In genomic region chr6:14638562-14638931, GRCh38 we compare ENCODE assay signal across 12 cellular contexts.
DNase-seq lines count a peak whose midpoint lies in the region; ATAC-seq and TF ChIP-seq lines count a peak whose summit lies in the region.
"Had no signal": no experiment of that assay in that cellular context is flagged by ENCODE, and none has a peak within 500 bp of the region (broad histone marks: within the 10 kb centered on the region; RNA-seq: fewer than 3 reads in every experiment).

No MANE protein-coding gene starts in this region.

- no peaks in the 10 kb centered on the region for H3K9me3 Mint-ChIP-seq in dendritic cell treated with granulocyte-macrophage colony-stimulating factor and Interleukin-4, amounts not matched to agents 40 ng/mL and 50 ng/mL, for 4 days
- no peaks in the 10 kb centered on the region for H3K9me3 Mint-ChIP-seq in activated T-cell treated with anti-CD3 and anti-CD28 coated beads, Interleukin-2, amount 50 U/mL, for 72 hours
- H3K9me3 Mint-ChIP-seq: CD4-positive, alpha-beta T cell had no signal

- H4K20me1 ChIP-seq in osteoblast (ENCODE audit: insufficient read depth, low read length), result no peaks in the 10 kb centered on the region

- no peak for TF ChIP-seq CTCF in osteoblast (IDR thresholded peaks at IDR 0.05; ENCODE audit: extremely low read depth, low read depth, low read length)
- no peak for TF ChIP-seq CTCF in tibial nerve (IDR thresholded peaks at IDR 0.05)

- peak; percentile 37 for DNase-seq in CD1c-positive myeloid dendritic cell (ENCODE audit: extremely low spot score)
- DNase-seq in MV-4-11 (lab: John Stamatoyannopoulos, UW), result peak; percentile 57
- no peak for DNase-seq in osteoblast (ENCODE audit: insufficient read length, low spot score, missing footprints)
- no peak for DNase-seq in NCI-H1930 (lab: John Stamatoyannopoulos, UW)
- no peak for DNase-seq in tibial nerve (ENCODE audit: low spot score in 2 of 2)
- DNase-seq in activated T-cell treated with anti-CD3 and anti-CD28 coated beads, Interleukin-2, amount 50 U/mL, for 72 hours, result no peak
- DNase-seq: activated CD4-positive, alpha-beta T cell treated with anti-CD3 and anti-CD28 coated beads for 4 hours; CD4-positive, alpha-beta T cell; kidney glomerular epithelial cell; SHP77 had no signal

- no peaks in the 10 kb centered on the region for H3K79me2 ChIP-seq in osteoblast (ENCODE audit: insufficient read depth, low read length)

- H3K36me3 Mint-ChIP-seq in dendritic cell treated with granulocyte-macrophage colony-stimulating factor and Interleukin-4, amounts not matched to agents 40 ng/mL and 50 ng/mL, for 4 days (ENCODE audit: low read depth), result no peaks in the 10 kb centered on the region
- H3K36me3 Mint-ChIP-seq in activated T-cell treated with anti-CD3 and anti-CD28 coated beads, Interleukin-2, amount 50 U/mL, for 72 hours (ENCODE audit: insufficient read depth in 2 of 2), result peaks cover 0 to 2% of the 10 kb centered on the region in 2 donors

- TF ChIP-seq POLR2A in tibial nerve (IDR thresholded peaks at IDR 0.05), result no peak

- H3K36me3 ChIP-seq in osteoblast (ENCODE audit: insufficient read depth, low read length) (no peaks in the 10 kb centered on the region), tibial nerve (no peaks in the 10 kb centered on the region)

- TF ChIP-seq EP300 in tibial nerve (IDR thresholded peaks at IDR 0.05), result no peak

- H3K4me1 Mint-ChIP-seq in dendritic cell treated with granulocyte-macrophage colony-stimulating factor and Interleukin-4, amounts not matched to agents 40 ng/mL and 50 ng/mL, for 4 days (ENCODE audit: low read depth), result peaks cover 53% of the 10 kb centered on the region
- H3K4me1 Mint-ChIP-seq in activated T-cell treated with anti-CD3 and anti-CD28 coated beads, Interleukin-2, amount 50 U/mL, for 72 hours (ENCODE audit: low read depth), result peaks cover 81% of the 10 kb centered on the region

- peak overlapping the region; percentile 60 for H3K4me3 ChIP-seq in osteoblast (ENCODE audit: insufficient read depth, low read length)
- H3K4me3 ChIP-seq in tibial nerve, result peak overlapping the region in 2 of 4 donors; percentile 17 to 30

- peaks cover 8% of the 10 kb centered on the region for H3K4me1 ChIP-seq in osteoblast (ENCODE audit: insufficient read depth, low read length)
- peaks cover 0 to 27% (median 16%) of the 10 kb centered on the region in 4 donors for H3K4me1 ChIP-seq in tibial nerve

- H3K27ac ChIP-seq in osteoblast (ENCODE audit: low read depth, low read length) (no peak overlapping the region), tibial nerve (peak overlapping the region in 1 of 4 donors; percentile 69)

- H3K4me2 ChIP-seq in osteoblast (ENCODE audit: insufficient read depth, low read length), result peak overlapping the region; percentile 83

- peaks cover under 1% of the 10 kb centered on the region for H3K27me3 ChIP-seq in osteoblast (ENCODE audit: insufficient read depth, low read length)
- no peaks in the 10 kb centered on the region for H3K27me3 ChIP-seq in tibial nerve

- H2AFZ ChIP-seq in osteoblast (ENCODE audit: low read length), result peak overlapping the region; percentile 87

- WGBS in tibial nerve, 2 donors, result 32% methylated on average over 3 of the region's 3 CpGs

- H3K27me3 Mint-ChIP-seq in dendritic cell treated with granulocyte-macrophage colony-stimulating factor and Interleukin-4, amounts not matched to agents 40 ng/mL and 50 ng/mL, for 4 days, result peaks cover 6% of the 10 kb centered on the region
- peaks cover 7% of the 10 kb centered on the region for H3K27me3 Mint-ChIP-seq in activated T-cell treated with anti-CD3 and anti-CD28 coated beads, Interleukin-2, amount 50 U/mL, for 72 hours (ENCODE audit: low read depth)
- H3K27me3 Mint-ChIP-seq: CD4-positive, alpha-beta T cell had no signal

- peak overlapping the region; percentile 82 for H3K27ac Mint-ChIP-seq in dendritic cell treated with granulocyte-macrophage colony-stimulating factor and Interleukin-4, amounts not matched to agents 40 ng/mL and 50 ng/mL, for 4 days
- no peak overlapping the region for H3K27ac Mint-ChIP-seq in activated T-cell treated with anti-CD3 and anti-CD28 coated beads, Interleukin-2, amount 50 U/mL, for 72 hours
- H3K27ac Mint-ChIP-seq: CD4-positive, alpha-beta T cell had no signal

- intact Hi-C loops in dendritic cell treated with granulocyte-macrophage colony-stimulating factor and Interleukin-4, amounts not matched to agents 40 ng/mL and 50 ng/mL, for 4 days (cut with micrococcal nuclease), result no loop called here

- no peak for ATAC-seq in activated T-cell treated with anti-CD3 and anti-CD28 coated beads, Interleukin-2, amount 50 U/mL, for 72 hours (replicated peaks in 1 of 2)
- no peak for ATAC-seq in HG03439 (IDR thresholded peaks at IDR 0.05; ENCODE audit: unreplicated experiment)

- peak overlapping the region; percentile 77 for H3K4me3 Mint-ChIP-seq in dendritic cell treated with granulocyte-macrophage colony-stimulating factor and Interleukin-4, amounts not matched to agents 40 ng/mL and 50 ng/mL, for 4 days
- H3K4me3 Mint-ChIP-seq in activated T-cell treated with anti-CD3 and anti-CD28 coated beads, Interleukin-2, amount 50 U/mL, for 72 hours, result no peak overlapping the region
- H3K4me3 Mint-ChIP-seq: CD4-positive, alpha-beta T cell had no signal

- no peaks in the 10 kb centered on the region for H3K9me3 ChIP-seq in osteoblast (ENCODE audit: low read depth, low read length)
- no peaks in the 10 kb centered on the region for H3K9me3 ChIP-seq in tibial nerve

Comparison
In these comparisons a context has a peak if more than half of its experiments do, and no peak if none do; other contexts are left out.
1. DNase-seq: peak in CD1c-positive myeloid dendritic cell (single experiment) and MV-4-11 (single experiment); none in osteoblast (single experiment), NCI-H1930 (0 of 2), tibial nerve (0 of 2) and activated T-cell treated with anti-CD3 and anti-CD28 coated beads, Interleukin-2, amount 50 U/mL, for 72 hours (0 of 2).